Comparison of ENCODE assay signal across 10 cellular contexts in genomic region chr16:14186954-14187306, GRCh38.
DNase-seq lines count a peak whose midpoint lies in the region; ATAC-seq and TF ChIP-seq lines count a peak whose summit lies in the region.
"Had no signal": no experiment of that assay in that cellular context is flagged by ENCODE, and none has a peak within 500 bp of the region (broad histone marks: within the 10 kb centered on the region; RNA-seq: fewer than 3 reads in every experiment).

No MANE protein-coding gene starts in this region.

- peak overlapping the region in 4 of 5 donors; percentile 1 to 70 (median 55) for H3K9ac ChIP-seq in subcutaneous abdominal adipose tissue (ENCODE audit: low read length in 5 of 5)

- intact Hi-C loops in lower lobe of right lung (cut with DNase I) (no loop called here), posterior cingulate gyrus (cut with DNase I) (no loop called here)

- ATAC-seq in lower lobe of right lung = no peak
- ATAC-seq in activated CD8-positive, alpha-beta memory T cell treated with anti-CD3 and anti-CD28 coated beads, Interleukin-2, amount 10 ng/mL, durations not matched to agents 7 days and 5 days = no peak
- ATAC-seq: left lobe of liver had no signal

- TF ChIP-seq CTCF in choroid plexus epithelial cell (conservative IDR thresholded peaks at IDR 0.05; ENCODE audit: low read depth, low read length) (no peak), lower lobe of right lung (IDR thresholded peaks at IDR 0.05) (no peak)

- H3K4me1 Mint-ChIP-seq in activated CD8-positive, alpha-beta memory T cell treated with anti-CD3 and anti-CD28 coated beads, Interleukin-2, amount 10 ng/mL, durations not matched to agents 7 days and 5 days = peaks cover 10% of the 10 kb centered on the region

- H3K4me1 ChIP-seq in lower lobe of right lung (peaks cover 13% of the 10 kb centered on the region), subcutaneous abdominal adipose tissue (ENCODE audit: control insufficient read depth in 5 of 5, insufficient read depth in 5 of 5, low read length in 5 of 5) (peaks cover 0 to 35% (median 27%) of the 10 kb centered on the region in 5 donors)

- H3K27ac ChIP-seq in lower lobe of right lung (peak overlapping the region; percentile 72), subcutaneous abdominal adipose tissue (ENCODE audit: low read depth, low read length) (peak overlapping the region; percentile 75)
- H3K27ac ChIP-seq: WERI-Rb-1 had no signal

- H3K9me3 ChIP-seq in lower lobe of right lung = no peaks in the 10 kb centered on the region
- H3K9me3 ChIP-seq in subcutaneous abdominal adipose tissue (ENCODE audit: control insufficient read depth in 5 of 5, low read length in 5 of 5) = no peaks in the 10 kb centered on the region

- no peaks in the 10 kb centered on the region for H3K36me3 Mint-ChIP-seq in activated CD8-positive, alpha-beta memory T cell treated with anti-CD3 and anti-CD28 coated beads, Interleukin-2, amount 10 ng/mL, durations not matched to agents 7 days and 5 days

- H3K27ac Mint-ChIP-seq in activated CD8-positive, alpha-beta memory T cell treated with anti-CD3 and anti-CD28 coated beads, Interleukin-2, amount 10 ng/mL, durations not matched to agents 7 days and 5 days = no peak overlapping the region

- H3K4me3 ChIP-seq in choroid plexus epithelial cell (ENCODE audit: low read depth, low read length) (peak overlapping the region; percentile 57), lower lobe of right lung (peak overlapping the region; percentile 51), subcutaneous abdominal adipose tissue (ENCODE audit: low read depth in 1 of 5, low read length in 5 of 5) (peak overlapping the region; percentile 59 to 79 (median 65))

- no peaks in the 10 kb centered on the region for H3K27me3 ChIP-seq in lower lobe of right lung (ENCODE audit: low read depth)
- H3K27me3 ChIP-seq in subcutaneous abdominal adipose tissue (ENCODE audit: control insufficient read depth in 5 of 5, insufficient read depth in 4 of 5, low read length in 5 of 5) = no peaks in the 10 kb centered on the region

- H3K9me3 Mint-ChIP-seq in activated CD8-positive, alpha-beta memory T cell treated with anti-CD3 and anti-CD28 coated beads, Interleukin-2, amount 10 ng/mL, durations not matched to agents 7 days and 5 days (ENCODE audit: low read depth) = no peaks in the 10 kb centered on the region

- H3K36me3 ChIP-seq in lower lobe of right lung = no peaks in the 10 kb centered on the region
- H3K36me3 ChIP-seq in subcutaneous abdominal adipose tissue (ENCODE audit: control insufficient read depth in 5 of 5, insufficient read depth in 5 of 5, low read length in 5 of 5) = no peaks in the 10 kb centered on the region
- H3K36me3 ChIP-seq: WERI-Rb-1 had no signal

- H3K27me3 Mint-ChIP-seq in activated CD8-positive, alpha-beta memory T cell treated with anti-CD3 and anti-CD28 coated beads, Interleukin-2, amount 10 ng/mL, durations not matched to agents 7 days and 5 days = no peaks in the 10 kb centered on the region

- CTCF ChIA-PET in activated CD8-positive, alpha-beta memory T cell treated with anti-CD3 and anti-CD28 coated beads, Interleukin-2, amount 10 ng/mL, durations not matched to agents 7 days and 5 days (lab: Charles Lee) = interaction anchor here (1.7 kb wide), 1 partner anchor 15 kb away, joined by 4 read pairs; no protein-coding TSS in a partner anchor

- DNase-seq in NCI-H69 (lab: John Stamatoyannopoulos, UW) (peak; percentile 80), choroid plexus epithelial cell (ENCODE audit: low read depth) (peak; percentile 44), lower lobe of right lung (no peak), NCI-H82 treated with DMSO at 0.1 percent for 48 hours (lab: John Stamatoyannopoulos, UW; ENCODE audit: unreplicated experiment) (no peak), posterior cingulate gyrus (no peak)
- no peak for DNase-seq in central memory CD4-positive, alpha-beta T cell
- no peak for DNase-seq in activated CD8-positive, alpha-beta memory T cell treated with anti-CD3 and anti-CD28 coated beads, Interleukin-2, amount 10 ng/mL, durations not matched to agents 7 days and 5 days
- DNase-seq: WERI-Rb-1 had no signal

- no peak overlapping the region for H3K4me3 Mint-ChIP-seq in activated CD8-positive, alpha-beta memory T cell treated with anti-CD3 and anti-CD28 coated beads, Interleukin-2, amount 10 ng/mL, durations not matched to agents 7 days and 5 days

Comparison
In these comparisons a context has a peak if more than half of its experiments do, and no peak if none do; other contexts are left out.
1. DNase-seq: peak in NCI-H69 (single experiment) and choroid plexus epithelial cell (single experiment); none in lower lobe of right lung (single experiment), NCI-H82 treated with DMSO at 0.1 percent for 48 hours (single experiment), central memory CD4-positive, alpha-beta T cell (single experiment), activated CD8-positive, alpha-beta memory T cell treated with anti-CD3 and anti-CD28 coated beads, Interleukin-2, amount 10 ng/mL, durations not matched to agents 7 days and 5 days (single experiment) and posterior cingulate gyrus (0 of 10).
2. Peak in every context shown above with its lines, with median percentiles within 50 percentile points of each other: H3K4me3 ChIP-seq.